Comparison of ENCODE assay signal across 27 cellular contexts in the genomic region with DNA sequence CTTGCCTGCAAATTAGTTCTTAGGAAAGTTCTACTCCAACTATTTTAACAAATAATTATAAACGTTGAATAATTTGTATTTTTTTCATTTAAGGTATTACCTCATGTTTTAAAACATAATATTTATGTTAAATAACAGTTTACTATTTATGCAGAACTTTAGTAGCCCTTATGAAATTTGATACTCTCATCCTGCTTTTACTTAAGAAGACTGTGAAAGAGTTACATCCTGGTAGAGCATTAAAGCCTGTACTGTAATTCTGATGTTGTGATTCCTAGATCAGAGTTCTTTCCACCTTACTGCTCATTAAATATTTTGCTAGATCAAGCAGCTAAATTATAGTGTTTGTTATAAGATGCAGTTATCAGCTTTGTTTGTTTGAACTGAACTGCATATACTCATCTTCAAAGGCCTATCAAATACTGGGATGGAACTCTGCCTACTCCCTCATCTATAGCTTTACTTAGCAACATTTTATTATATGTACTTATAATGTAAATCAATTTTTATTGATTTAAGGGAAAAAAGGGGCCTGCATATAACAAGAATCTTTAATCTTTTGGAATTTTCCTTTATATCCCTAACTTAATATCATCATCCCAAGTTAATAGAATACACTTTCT.
A peak's percentile ranks its signal among the peaks of the same experiment; 100 is the strongest.
DNase-seq lines count a peak whose midpoint lies in the region; ATAC-seq and TF ChIP-seq lines count a peak whose summit lies in the region.
"Had no signal": no experiment of that assay in that cellular context is flagged by ENCODE, and none has a peak within 500 bp of the region (broad histone marks: within the 10 kb centered on the region; RNA-seq: fewer than 3 reads in every experiment).

No MANE protein-coding gene starts in this region.

- H3K14ac ChIP-seq in IMR-90 (replicated peaks; ENCODE audit: low read depth, low read length) = no peak overlapping the region

- no peaks in the 10 kb centered on the region for H3K9me3 ChIP-seq in IMR-90 (ENCODE audit: control insufficient read depth, insufficient read depth, low read length)
- no peaks in the 10 kb centered on the region for H3K9me3 ChIP-seq in adipocyte (ENCODE audit: control insufficient read depth, low read length)
- no peaks in the 10 kb centered on the region for H3K9me3 ChIP-seq in tibial artery
- H3K9me3 ChIP-seq: A549 had no signal

- no CpG with 5 or more reads among the region's 1 CpG for WGBS in IMR-90 (ENCODE audit: extremely low coverage in 2 of 2, insufficient read length in 1 of 2), 2 experiments

- peak; percentile 59 for ATAC-seq in IMR-90 (ENCODE audit: low read depth)
- ATAC-seq in activated CD4-positive, CD25-positive, alpha-beta regulatory T cell treated with anti-CD3 and anti-CD28 coated beads, Interleukin-2, amount 50 U/mL, for 24 hours = no peak
- ATAC-seq: A549, GM12878, HCT116, Panc1 had no signal

- no peak overlapping the region for H2AFZ ChIP-seq in IMR-90 (replicated peaks; ENCODE audit: low read length, poor library complexity)

- H3K4me2 ChIP-seq in IMR-90 (ENCODE audit: low read depth, low read length) = no peak overlapping the region; the same call in 1 of the 2 replicates
- H3K4me2 ChIP-seq: A549 had no signal

- H3K4me3 ChIP-seq in IMR-90 (ENCODE audit: insufficient read depth, low read depth, low read length) = no peak overlapping the region
- H3K4me3 ChIP-seq in adipocyte (ENCODE audit: low read length) = no peak overlapping the region
- H3K4me3 ChIP-seq in fibroblast of villous mesenchyme (ENCODE audit: low read depth, low read length) = no peak overlapping the region
- H3K4me3 ChIP-seq in tibial artery = no peak overlapping the region
- H3K4me3 ChIP-seq: A549, GM12878 had no signal

- H3K23ac ChIP-seq in IMR-90 (ENCODE audit: low read depth, low read length) = no peak overlapping the region

- TF ChIP-seq POLR2A in IMR-90 (IDR thresholded peaks at IDR 0.05; ENCODE audit: low read depth, low read length) = no peak

- no peak overlapping the region for H2BK5ac ChIP-seq in IMR-90 (ENCODE audit: low read depth, low read length, poor library complexity, severe bottlenecking)

- in situ Hi-C loops in IMR-90 (cut with MboI; ENCODE audit: low sequenced_read_pairs) = no loop called here

- H3K9me1 ChIP-seq in IMR-90 (ENCODE audit: insufficient read depth, low read length) = no peaks in the 10 kb centered on the region

- no peak overlapping the region for H2BK20ac ChIP-seq in IMR-90 (ENCODE audit: low read depth, low read length)

- H2AK5ac ChIP-seq in IMR-90 (ENCODE audit: low read depth, low read length) = no peak overlapping the region

- POLR2A ChIA-PET in IMR-90 (lab: Charles Lee; ENCODE audit: unreplicated experiment) = no interaction called here

- no peak overlapping the region for H4K8ac ChIP-seq in IMR-90 (ENCODE audit: low read depth in 2 of 2, low read length in 2 of 2)

- CTCF ChIA-PET in IMR-90 (lab: Yijun Ruan, JAX) = interaction anchor here (0.9 kb wide), 1 partner anchor 15 kb away, joined by 3 read pairs; no protein-coding TSS in a partner anchor

- no peak overlapping the region for H3K56ac ChIP-seq in IMR-90 (ENCODE audit: extremely low read depth, insufficient read depth, low read length)

- dilution Hi-C loops in IMR-90 (cut with HindIII; ENCODE audit: low sequenced_read_pairs, unreplicated experiment) = no loop called here

- no peaks in the 10 kb centered on the region for H3K27me3 ChIP-seq in IMR-90 (ENCODE audit: control insufficient read depth, insufficient read depth, low read length)
- no peaks in the 10 kb centered on the region for H3K27me3 ChIP-seq in adipocyte (replicated peaks; ENCODE audit: control insufficient read depth, insufficient read depth, low read length)
- H3K27me3 ChIP-seq in tibial artery = no peaks in the 10 kb centered on the region

- TF ChIP-seq CTCF in 22Rv1 (IDR thresholded peaks at IDR 0.05) (no peak), IMR-90 (conservative IDR thresholded peaks at IDR 0.05; ENCODE audit: low read depth, low read length) (no peak), fibroblast of villous mesenchyme (IDR thresholded peaks at IDR 0.05; ENCODE audit: insufficient read depth, low read depth, low read length) (no peak), tibial artery (IDR thresholded peaks at IDR 0.05) (no peak)

- H2BK120ac ChIP-seq in IMR-90 (ENCODE audit: low read depth, low read length) = no peak overlapping the region

- H3K9ac ChIP-seq in IMR-90 (ENCODE audit: low read depth, low read length) (no peak overlapping the region), adipocyte (ENCODE audit: low read length) (no peak overlapping the region)

- H3K4ac ChIP-seq in IMR-90 (ENCODE audit: low read depth, low read length) = no peak overlapping the region

- no peaks in the 10 kb centered on the region for H4K20me1 ChIP-seq in IMR-90 (ENCODE audit: insufficient read depth, low read length)

- DNase-seq in IMR-90 (peak; percentile 37), adipocyte (ENCODE audit: low read depth) (peak; percentile 28), fibroblast of villous mesenchyme (ENCODE audit: low read depth) (peak; percentile 39), tibial artery (no peak), UCSD-AML1 (lab: John Stamatoyannopoulos, UW; ENCODE audit: unreplicated experiment) (no peak)
- DNase-seq: C1 segment of cervical spinal cord; CD4-positive, alpha-beta memory T cell; COR-L47; DMS79; EL; GDM1; MV-4-11; NCI-H1105; NCI-H146; NCI-H2029; NCI-H446; NCI-H526 treated with DMSO at 0.1 percent for 48 hours; SHP77; SW 1271 had no signal

- no peaks in the 10 kb centered on the region for H3K4me1 ChIP-seq in IMR-90 (ENCODE audit: control insufficient read depth, insufficient read depth, low read length)
- no peaks in the 10 kb centered on the region for H3K4me1 ChIP-seq in adipocyte (ENCODE audit: control insufficient read depth, insufficient read depth, low read length)
- H3K4me1 ChIP-seq in tibial artery = no peaks in the 10 kb centered on the region
- H3K4me1 ChIP-seq: A549 had no signal

- H3K18ac ChIP-seq in IMR-90 (ENCODE audit: low read depth, low read length) = no peak overlapping the region

- H3K79me1 ChIP-seq in IMR-90 (ENCODE audit: low read depth in 1 of 2, low read length in 2 of 2) = no peaks in the 10 kb centered on the region

- no peak overlapping the region for H4K91ac ChIP-seq in IMR-90 (ENCODE audit: insufficient read depth, low read depth, low read length)

- no peak overlapping the region for H2AK9ac ChIP-seq in IMR-90 (replicated peaks; ENCODE audit: low read depth, low read length, poor library complexity)

- no peak overlapping the region for H4K5ac ChIP-seq in IMR-90 (ENCODE audit: low read depth, low read length)

- BruUV-seq in IMR-90 (replicated peaks; lab: Mats Ljungman, UMichigan) = no TSS peak

- H3K36me3 ChIP-seq in IMR-90 (ENCODE audit: control insufficient read depth, insufficient read depth, low read length) (no peaks in the 10 kb centered on the region), adipocyte (ENCODE audit: control insufficient read depth, insufficient read depth, low read length, severe bottlenecking) (no peaks in the 10 kb centered on the region), tibial artery (peaks cover 0 to under 1% (median 0%) of the 10 kb centered on the region in 3 donors)

- intact Hi-C loops in IMR-90 (cut with micrococcal nuclease) = no loop called here
- intact Hi-C loops in tibial artery (cut with DNase I; ENCODE audit: low total_unique reads) = no loop called here

- H3K27ac ChIP-seq in 22Rv1 (peak overlapping the region; percentile 64), IMR-90 (ENCODE audit: insufficient read depth, low read length) (no peak overlapping the region), tibial artery (no peak overlapping the region)
- H3K27ac ChIP-seq: A549, HL-60, RWPE1 had no signal

- TF ChIP-seq RAD21 in IMR-90 (IDR thresholded peaks at IDR 0.05; ENCODE audit: low read length) = no peak

- no peak overlapping the region for H2BK15ac ChIP-seq in IMR-90 (ENCODE audit: low read depth, low read length)

TF ChIP-seq in IMR-90, 13 proteins besides CTCF, POLR2A, EP300 and RAD21:
- TF ChIP-seq RFX5 (IDR thresholded peaks at IDR 0.05; ENCODE audit: low read depth, low read length) = no peak
- TF ChIP-seq MXI1 (IDR thresholded peaks at IDR 0.05; ENCODE audit: borderline replicate concordance, low read depth, low read length) = no peak
- no peak for TF ChIP-seq FOS (IDR thresholded peaks at IDR 0.05; ENCODE audit: low read depth, low read length)
- TF ChIP-seq SMC3 (IDR thresholded peaks at IDR 0.05; ENCODE audit: low read depth, low read length) = no peak
- TF ChIP-seq RCOR1 (IDR thresholded peaks at IDR 0.05; ENCODE audit: insufficient replicate concordance, low read length) = no peak
- TF ChIP-seq, protein P1, sequence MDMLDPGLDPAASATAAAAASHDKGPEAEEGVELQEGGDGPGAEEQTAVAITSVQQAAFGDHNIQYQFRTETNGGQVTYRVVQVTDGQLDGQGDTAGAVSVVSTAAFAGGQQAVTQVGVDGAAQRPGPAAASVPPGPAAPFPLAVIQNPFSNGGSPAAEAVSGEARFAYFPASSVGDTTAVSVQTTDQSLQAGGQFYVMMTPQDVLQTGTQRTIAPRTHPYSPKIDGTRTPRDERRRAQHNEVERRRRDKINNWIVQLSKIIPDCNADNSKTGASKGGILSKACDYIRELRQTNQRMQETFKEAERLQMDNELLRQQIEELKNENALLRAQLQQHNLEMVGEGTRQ (IDR thresholded peaks at IDR 0.05; ENCODE audit: low read depth, low read length) = no peak
- TF ChIP-seq, protein P2, sequence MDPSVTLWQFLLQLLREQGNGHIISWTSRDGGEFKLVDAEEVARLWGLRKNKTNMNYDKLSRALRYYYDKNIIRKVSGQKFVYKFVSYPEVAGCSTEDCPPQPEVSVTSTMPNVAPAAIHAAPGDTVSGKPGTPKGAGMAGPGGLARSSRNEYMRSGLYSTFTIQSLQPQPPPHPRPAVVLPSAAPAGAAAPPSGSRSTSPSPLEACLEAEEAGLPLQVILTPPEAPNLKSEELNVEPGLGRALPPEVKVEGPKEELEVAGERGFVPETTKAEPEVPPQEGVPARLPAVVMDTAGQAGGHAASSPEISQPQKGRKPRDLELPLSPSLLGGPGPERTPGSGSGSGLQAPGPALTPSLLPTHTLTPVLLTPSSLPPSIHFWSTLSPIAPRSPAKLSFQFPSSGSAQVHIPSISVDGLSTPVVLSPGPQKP (IDR thresholded peaks at IDR 0.05; ENCODE audit: borderline replicate concordance, low read depth, low read length) = no peak

Comparison
In these comparisons a context has a peak if more than half of its experiments do, and no peak if none do; other contexts are left out.
1. DNase-seq: peak in IMR-90 (single experiment), adipocyte (single experiment) and fibroblast of villous mesenchyme (single experiment); none in tibial artery (0 of 2) and UCSD-AML1 (single experiment).